ENCODE assay signal across 9 cellular contexts in the genomic region with DNA sequence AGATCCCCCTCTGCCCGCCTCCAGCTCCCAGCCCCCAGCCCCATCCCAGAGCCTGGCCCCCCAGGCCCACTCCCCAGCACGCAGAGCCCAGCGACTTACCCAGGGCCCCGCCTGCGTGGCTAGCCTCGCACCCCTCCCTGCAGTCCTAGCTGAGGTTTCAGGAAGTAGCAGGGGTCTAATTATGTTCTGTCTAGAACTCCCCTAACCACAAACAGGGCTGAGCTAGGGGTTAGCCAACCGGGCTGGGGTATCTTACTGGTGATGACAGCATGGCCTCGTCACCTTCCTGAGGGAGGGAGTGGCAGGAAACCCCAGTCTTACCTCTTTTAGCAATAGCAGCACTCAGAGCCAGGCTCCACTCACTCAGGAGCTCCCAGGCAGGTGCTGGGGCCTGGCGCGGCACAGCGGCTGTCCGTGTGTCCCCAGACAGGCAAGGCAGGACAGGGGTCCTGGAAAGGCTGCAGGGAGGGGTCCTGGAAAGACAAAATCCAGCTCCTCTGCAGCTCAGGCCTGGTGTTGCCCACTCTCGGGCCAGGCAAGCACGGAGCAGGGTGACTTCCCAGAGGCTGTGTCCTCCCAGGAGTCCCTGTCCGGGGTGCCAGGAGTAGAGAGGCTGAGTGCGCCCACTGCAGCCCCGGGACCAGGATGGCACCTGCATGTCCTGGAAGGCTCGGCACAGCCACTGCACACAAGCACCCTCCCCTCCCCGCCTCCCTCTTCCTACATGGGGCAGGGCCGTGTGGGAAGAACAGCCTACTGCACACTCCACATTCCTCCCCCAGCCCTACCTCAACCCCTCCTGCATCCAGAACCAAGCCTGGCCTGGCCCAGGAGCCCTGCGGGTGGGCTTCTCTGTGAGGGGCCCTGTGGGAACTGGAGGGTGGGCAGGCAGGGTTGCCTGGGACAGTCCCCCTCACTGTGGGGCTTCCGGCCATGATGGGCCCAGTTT. TPM values are rescaled to one million over a fixed set of nuclear protein-coding genes. Genes with fewer than 3 reads are reported as not detected.
DNase-seq lines count a peak whose midpoint lies in the region; ATAC-seq, FAIRE-seq and TF ChIP-seq lines count a peak whose summit lies in the region.
"Had no signal": no experiment of that assay in that cellular context is flagged by ENCODE, and none has a peak within 500 bp of the region (broad histone marks: within the 10 kb centered on the region; RNA-seq: fewer than 3 reads in every experiment).

A gene with protein sequence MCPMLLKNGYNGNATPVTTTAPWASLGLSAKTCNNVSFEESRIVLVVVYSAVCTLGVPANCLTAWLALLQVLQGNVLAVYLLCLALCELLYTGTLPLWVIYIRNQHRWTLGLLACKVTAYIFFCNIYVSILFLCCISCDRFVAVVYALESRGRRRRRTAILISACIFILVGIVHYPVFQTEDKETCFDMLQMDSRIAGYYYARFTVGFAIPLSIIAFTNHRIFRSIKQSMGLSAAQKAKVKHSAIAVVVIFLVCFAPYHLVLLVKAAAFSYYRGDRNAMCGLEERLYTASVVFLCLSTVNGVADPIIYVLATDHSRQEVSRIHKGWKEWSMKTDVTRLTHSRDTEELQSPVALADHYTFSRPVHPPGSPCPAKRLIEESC (minus strand): TSS at position 151 of the 949 bp plus-strand sequence. CDS start 10,010 bp downstream, outside the sequence.

- DNase-seq in RCC 7860 (ENCODE audit: low spot score) (peak; percentile 78), left lung (peak; percentile 70 to 90), frontal cortex (ENCODE audit: low spot score in 2 of 2) (no peak), NCI-H187 (lab: John Stamatoyannopoulos, UW) (no peak)
- peak; percentile 79 for DNase-seq in activated T-helper 9 cell treated with anti-CD3 and anti-CD28 coated beads, Interleukin-2, amount 50 U/mL, for 16 hours (ENCODE audit: low read depth)
- peak; percentile 67 to 78 for DNase-seq in stimulated activated CD8-positive, alpha-beta memory T cell treated with anti-CD3 and anti-CD28 coated beads, Interleukin-2, amount 100 ng/mL, for 48 hours (ENCODE audit: low read depth in 2 of 2)

- H3K36me3 ChIP-seq in left lung, result no peaks in the 10 kb centered on the region

- FAIRE-seq in RCC 7860 (lab: Jason Lieb, UNC) (no peak), frontal cortex (lab: Jason Lieb, UNC) (no peak)
- FAIRE-seq: keratinocyte had no signal

- H3K4me3 ChIP-seq in GM12875 (ENCODE audit: low read depth, low read length), result peak within 1 kb of the TSS; percentile 68
- H3K4me3 ChIP-seq in left lung, result peak within 1 kb of the TSS in 1 of 2 donors; percentile 53

- H3K9me3 ChIP-seq in left lung, result no peaks in the 10 kb centered on the region

- peaks cover 7 to 92% of the 10 kb centered on the region in 2 donors for H3K4me1 ChIP-seq in left lung

- H3K27ac ChIP-seq in left lung, result peak within 1 kb of the TSS; percentile 56 to 95

- TF ChIP-seq CTCF in GM12875 (IDR thresholded peaks at IDR 0.05; ENCODE audit: borderline replicate concordance, insufficient read depth, low read depth, low read length), result no peak
- no peak for TF ChIP-seq CTCF in left lung (IDR thresholded peaks at IDR 0.05)

- peak; percentile 42 for ATAC-seq in HG02763 (IDR thresholded peaks at IDR 0.05; ENCODE audit: unreplicated experiment)
- ATAC-seq in left lung, result peak; percentile 55

- intact Hi-C loops in left lung (cut with DNase I), result no loop called here

- peaks cover 0 to 3% of the 10 kb centered on the region in 2 donors for H3K27me3 ChIP-seq in left lung

RNA-seq across cellular contexts. Expression of the gene that starts here (rescaled TPM):
- total RNA-seq in left lung (10 to 100 TPM in 1 of 2 donors, 1 to 10 TPM in 1; 1.9 to 10.4 TPM), frontal cortex (1.2 TPM)

Comparison
In these comparisons a context has a peak if more than half of its experiments do, and no peak if none do; other contexts are left out.
1. DNase-seq: peak in RCC 7860 (single experiment), activated T-helper 9 cell treated with anti-CD3 and anti-CD28 coated beads, Interleukin-2, amount 50 U/mL, for 16 hours (single experiment), left lung (2 of 2) and stimulated activated CD8-positive, alpha-beta memory T cell treated with anti-CD3 and anti-CD28 coated beads, Interleukin-2, amount 100 ng/mL, for 48 hours (2 of 2); none in frontal cortex (0 of 2) and NCI-H187 (0 of 2).